8 cellular contexts compared by ENCODE assay signal in the genomic region with DNA sequence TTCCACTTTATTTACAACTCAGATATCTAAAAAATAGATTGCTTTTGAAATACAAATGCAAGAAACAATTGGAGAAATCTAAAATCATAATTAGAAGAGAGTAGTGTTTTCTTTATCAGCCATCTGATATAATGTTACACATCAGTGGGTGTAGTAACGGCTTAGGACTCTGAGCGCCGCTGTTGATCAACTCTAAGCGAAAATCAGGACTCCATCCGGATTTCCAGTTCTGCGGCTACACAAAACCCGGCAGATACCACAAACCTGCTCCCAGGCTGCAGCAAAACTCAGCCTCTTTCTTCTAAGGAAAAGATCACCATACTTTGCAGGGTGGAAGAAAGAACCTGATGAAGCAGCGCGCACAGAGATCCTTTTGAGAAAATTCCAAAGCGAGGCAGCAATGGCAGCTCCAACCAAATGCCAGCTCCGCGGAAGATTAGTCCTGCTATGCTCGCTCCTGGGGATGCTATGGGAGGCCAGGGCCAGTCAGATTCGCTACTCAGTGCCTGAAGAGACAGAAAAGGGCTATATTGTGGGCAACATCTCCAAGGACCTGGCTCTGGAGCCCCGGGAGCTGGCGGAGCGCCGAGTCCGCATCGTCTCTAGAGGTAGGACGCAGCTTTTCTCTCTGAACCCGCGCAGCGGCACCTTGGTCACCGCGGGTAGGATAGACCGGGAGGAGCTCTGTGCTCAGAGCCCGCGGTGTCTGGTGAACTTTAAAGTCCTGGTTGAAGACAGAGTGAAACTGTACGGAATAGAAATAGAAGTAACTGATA. TPM values are rescaled to one million over a fixed set of nuclear protein-coding genes. Genes with fewer than 3 reads are reported as not detected.
DNase-seq lines count a peak whose midpoint lies in the region; ATAC-seq, FAIRE-seq and TF ChIP-seq lines count a peak whose summit lies in the region.

PCDHGA9 (plus strand) TSS at position 226 of the 776 bp plus-strand sequence; CDS start at position 401, 175 bp downstream.

- FAIRE-seq in D721Med (lab: Jason Lieb, UNC): no peak

- H4K8ac ChIP-seq in trophoblast cell (ENCODE audit: low read depth, low read length): no peak within 1 kb of the TSS

- WGBS in trophoblast cell (ENCODE audit: extremely low coverage, insufficient coverage, insufficient read length): no CpG with 5 or more reads among the region's 30 CpGs

- ATAC-seq in HG02840 (IDR thresholded peaks at IDR 0.05; ENCODE audit: low FRiP score, unreplicated experiment): no peak

- TF ChIP-seq RAD21 in Ishikawa (IDR thresholded peaks at IDR 0.05; ENCODE audit: low read depth): peak; percentile 50

- no peak within 1 kb of the TSS for H3K23ac ChIP-seq in trophoblast cell (ENCODE audit: low read length)

- H4K91ac ChIP-seq in trophoblast cell (ENCODE audit: low read depth, low read length): no peak within 1 kb of the TSS

- H3K4me2 ChIP-seq in trophoblast cell (ENCODE audit: low read length): no peak within 1 kb of the TSS

- no peak for TF ChIP-seq EP300 in Ishikawa (IDR thresholded peaks at IDR 0.05; ENCODE audit: borderline replicate concordance)

- no peak within 1 kb of the TSS for H2BK5ac ChIP-seq in trophoblast cell (ENCODE audit: low read depth, low read length, poor library complexity)

- H3K27me3 ChIP-seq in trophoblast cell (ENCODE audit: insufficient read depth, low read length): no peaks in the 10 kb centered on the region

- no peak within 1 kb of the TSS for H2BK120ac ChIP-seq in trophoblast cell (ENCODE audit: insufficient read depth, low read length, poor library complexity)

- peaks cover 7% of the 10 kb centered on the region for H3K4me1 Mint-ChIP-seq in endothelial cell (ENCODE audit: unreplicated experiment)

- H2AFZ ChIP-seq in trophoblast cell (ENCODE audit: insufficient read depth, low read length, poor library complexity): no peak within 1 kb of the TSS

- H3K4me3 ChIP-seq in trophoblast cell (ENCODE audit: low read depth, low read length): no peak within 1 kb of the TSS

- H3K27ac Mint-ChIP-seq in endothelial cell (ENCODE audit: unreplicated experiment): no peak within 1 kb of the TSS

- DNase-seq in D721Med (ENCODE audit: insufficient read length, low spot score) (no peak), endothelial cell (ENCODE audit: low spot score) (no peak), trophoblast cell (peak in 1 of 2 donors; percentile 25), GM19240 (ENCODE audit: insufficient read length, low spot score) (no peak), epidermal melanocyte (ENCODE audit: insufficient read length, low spot score) (no peak), GM19238 (ENCODE audit: insufficient read length, low spot score) (no peak)

- H3K18ac ChIP-seq in trophoblast cell (ENCODE audit: low read length): no peak within 1 kb of the TSS

- no peaks in the 10 kb centered on the region for H3K79me1 ChIP-seq in trophoblast cell (ENCODE audit: low read length)

- H2AK5ac ChIP-seq in trophoblast cell (ENCODE audit: low read length): no peak within 1 kb of the TSS

- H2BK12ac ChIP-seq in trophoblast cell (ENCODE audit: low read length): no peak within 1 kb of the TSS

- no peaks in the 10 kb centered on the region for H3K4me1 ChIP-seq in trophoblast cell (ENCODE audit: control insufficient read depth in 1 of 2, insufficient read depth in 2 of 2, low read length in 2 of 2)

- peaks cover 2% of the 10 kb centered on the region for H3K27me3 Mint-ChIP-seq in endothelial cell (ENCODE audit: unreplicated experiment)

- H3K9me3 ChIP-seq in trophoblast cell (ENCODE audit: insufficient read depth, low read depth, low read length): peaks cover 30% of the 10 kb centered on the region

- H4K12ac ChIP-seq in trophoblast cell (ENCODE audit: low read depth, low read length): no peak within 1 kb of the TSS

- H3K4me3 Mint-ChIP-seq in endothelial cell (ENCODE audit: unreplicated experiment): peak within 1 kb of the TSS; percentile 26

- H3K14ac ChIP-seq in trophoblast cell (ENCODE audit: low read length): no peak within 1 kb of the TSS

- H3K4ac ChIP-seq in trophoblast cell (ENCODE audit: low read depth, low read length): no peak within 1 kb of the TSS

- H3K36me3 Mint-ChIP-seq in endothelial cell (ENCODE audit: low read depth, unreplicated experiment): peaks cover 40% of the 10 kb centered on the region

- H3K79me2 ChIP-seq in trophoblast cell (ENCODE audit: control insufficient read depth, insufficient read depth, low read length, poor library complexity): no peaks in the 10 kb centered on the region

- H3K36me3 ChIP-seq in trophoblast cell (ENCODE audit: control insufficient read depth in 1 of 2, insufficient read depth in 2 of 2, low read length in 2 of 2): peaks cover 3 to 12% of the 10 kb centered on the region in 2 experiments

- H3K9me3 Mint-ChIP-seq in endothelial cell (ENCODE audit: unreplicated experiment): peaks cover 19% of the 10 kb centered on the region

- TF ChIP-seq CTCF in D721Med (IDR thresholded peaks at IDR 0.05; ENCODE audit: insufficient read depth, missing control alignments): peak; percentile 42
- no peak for TF ChIP-seq CTCF in endothelial cell (IDR thresholded peaks at IDR 0.05; ENCODE audit: unreplicated experiment)

- peak within 1 kb of the TSS; percentile 40 for H3K9ac ChIP-seq in trophoblast cell (ENCODE audit: low read length)

- no peak within 1 kb of the TSS for H3K27ac ChIP-seq in trophoblast cell (ENCODE audit: low read depth, low read length)

TF ChIP-seq in Ishikawa, 13 proteins besides CTCF, POLR2A, EP300 and RAD21:
- TF ChIP-seq YY1 (IDR thresholded peaks at IDR 0.05; ENCODE audit: low read depth) (no peak), TCF12 (IDR thresholded peaks at IDR 0.05; ENCODE audit: low read depth) (no peak), ZBTB7A (IDR thresholded peaks at IDR 0.05; ENCODE audit: low read depth) (no peak), CEBPB (IDR thresholded peaks at IDR 0.05) (no peak), EGR1 (IDR thresholded peaks at IDR 0.05) (no peak), REST (IDR thresholded peaks at IDR 0.05; ENCODE audit: low read depth) (no peak), CREB1 (IDR thresholded peaks at IDR 0.05; ENCODE audit: low read depth) (no peak), NFIC (IDR thresholded peaks at IDR 0.05) (no peak), MAX (IDR thresholded peaks at IDR 0.05) (no peak), FOXM1 (IDR thresholded peaks at IDR 0.05; ENCODE audit: borderline replicate concordance, low read depth) (no peak)

RNA-seq across cellular contexts. Expression of gene PCDHGA9, which starts in this region (rescaled TPM):
- 3.1 TPM for total RNA-seq in endothelial cell (ENCODE audit: unreplicated experiment)
- 0.22 and 0.25 TPM in 2 replicates for polyA plus RNA-seq in trophoblast cell (2013)
